ENCODE assay signal across 8 cellular contexts in genomic region chr11:86688398-86689179, GRCh38. TPM values are rescaled to one million over a fixed set of nuclear protein-coding genes. Genes with fewer than 3 reads are reported as not detected.
DNase-seq lines count a peak whose midpoint lies in the region; ATAC-seq and TF ChIP-seq lines count a peak whose summit lies in the region.

No MANE protein-coding gene starts in this region.

- DNase-seq in T-helper 2 cell treated with Interferon-gamma antibody and Interleukin-4, amounts not matched to agents 5 μg/mL and 100 μg/mL, for 36 hours (ENCODE audit: low spot score), result peak; percentile 47
- peak; percentile 95 for DNase-seq in kidney tubule cell (ENCODE audit: low spot score)
- no peak for DNase-seq in omental fat pad (ENCODE audit: low spot score)
- DNase-seq in effector CD4-positive, alpha-beta T cell, result no peak
- no peak for DNase-seq in RKO (ENCODE audit: low spot score)
- DNase-seq in ureter (ENCODE audit: low spot score), result no peak

- H3K4me3 Mint-ChIP-seq in T-helper 2 cell treated with Interferon-gamma antibody and Interleukin-4, amounts not matched to agents 5 μg/mL and 100 μg/mL, for 36 hours, result peak overlapping the region; percentile 41

- peak overlapping the region; percentile 74 for H3K27ac Mint-ChIP-seq in T-helper 2 cell treated with Interferon-gamma antibody and Interleukin-4, amounts not matched to agents 5 μg/mL and 100 μg/mL, for 36 hours

- peaks cover 4% of the 10 kb centered on the region for H3K4me1 Mint-ChIP-seq in T-helper 2 cell treated with Interferon-gamma antibody and Interleukin-4, amounts not matched to agents 5 μg/mL and 100 μg/mL, for 36 hours (ENCODE audit: low read depth)

- no peaks in the 10 kb centered on the region for H3K36me3 Mint-ChIP-seq in T-helper 2 cell treated with Interferon-gamma antibody and Interleukin-4, amounts not matched to agents 5 μg/mL and 100 μg/mL, for 36 hours (ENCODE audit: low read depth)

- no peaks in the 10 kb centered on the region for H3K9me3 Mint-ChIP-seq in T-helper 2 cell treated with Interferon-gamma antibody and Interleukin-4, amounts not matched to agents 5 μg/mL and 100 μg/mL, for 36 hours

- no peak for TF ChIP-seq CTCF in omental fat pad (IDR thresholded peaks at IDR 0.05)

- peak; percentile 82 for ATAC-seq in GM18502 (IDR thresholded peaks at IDR 0.05; ENCODE audit: poor library complexity, unreplicated experiment)
- ATAC-seq in HG02870 (IDR thresholded peaks at IDR 0.05; ENCODE audit: unreplicated experiment), result peak; percentile 82
- no peak for ATAC-seq in omental fat pad (ENCODE audit: low FRiP score)

- no peaks in the 10 kb centered on the region for H3K27me3 Mint-ChIP-seq in T-helper 2 cell treated with Interferon-gamma antibody and Interleukin-4, amounts not matched to agents 5 μg/mL and 100 μg/mL, for 36 hours (ENCODE audit: low read depth)

RNA-seq across cellular contexts. Expression of gene ME3, which starts 16.2 kb away (rescaled TPM):
- total RNA-seq in omental fat pad (10 to 100 TPM; 28.4 to 93.0 (median 80.1) TPM), ureter (40.2 TPM)

Comparison
In these comparisons a context has a peak if more than half of its experiments do, and no peak if none do; other contexts are left out.
1. DNase-seq: peak in T-helper 2 cell treated with Interferon-gamma antibody and Interleukin-4, amounts not matched to agents 5 μg/mL and 100 μg/mL, for 36 hours (single experiment) and kidney tubule cell (single experiment); none in omental fat pad (single experiment), effector CD4-positive, alpha-beta T cell (single experiment), RKO (single experiment) and ureter (single experiment).